Comparison of ENCODE assay signal across 26 cellular contexts in genomic region chr14:91273273-91273884, GRCh38.
"Had no signal": no experiment of that assay in that cellular context is flagged by ENCODE, and none has a peak within 500 bp of the region (broad histone marks: within the 10 kb centered on the region; RNA-seq: fewer than 3 reads in every experiment).

No MANE protein-coding gene starts in this region.

- H3K9me3 Mint-ChIP-seq: dendritic cell treated with granulocyte-macrophage colony-stimulating factor and Interleukin-4, amounts not matched to agents 40 ng/mL and 50 ng/mL, for 4 days; endodermal cell; mesothelial cell of epicardium; naive B cell; nephron progenitor cell; stimulated activated memory B cell treated with anti-CD40 and anti-IgM and Interleukin-4, amounts not matched to agents 10 μg/mL and 1 μg/mL and 100 μg/mL, for 72 hours; type B pancreatic cell had no signal

- DNase-seq: colonic mucosa; effector CD8-positive, alpha-beta T cell; endodermal cell; foreskin fibroblast; gastrocnemius medialis; mesenchymal stem cell; mucosa of descending colon; naive B cell; nephron progenitor cell; nucleus accumbens; stimulated activated CD4-positive, alpha-beta T cell treated with anti-CD3 and anti-CD28 coated beads, Interleukin-2, amount 100 ng/mL, for 24 hours; stimulated activated CD4-positive, alpha-beta T cell treated with anti-CD3 and anti-CD28 coated beads, Interleukin-4, amount 100 ng/mL, for 24 hours; stimulated activated naive CD8-positive, alpha-beta T cell treated with anti-CD3 and anti-CD28 coated beads, Interleukin-15, Interleukin-2, amounts not matched to agents 100 U/mL and 50 U/mL, for 24 hours; testis; tibial artery; uterus had no signal

- H3K4me1 ChIP-seq: gastrocnemius medialis, uterus had no signal

- H3K27me3 Mint-ChIP-seq: dendritic cell treated with granulocyte-macrophage colony-stimulating factor and Interleukin-4, amounts not matched to agents 40 ng/mL and 50 ng/mL, for 4 days; naive B cell; stimulated activated memory B cell treated with anti-CD40 and anti-IgM and Interleukin-4, amounts not matched to agents 10 μg/mL and 1 μg/mL and 100 μg/mL, for 72 hours; type B pancreatic cell had no signal

- H3K27ac Mint-ChIP-seq: dendritic cell treated with granulocyte-macrophage colony-stimulating factor and Interleukin-4, amounts not matched to agents 40 ng/mL and 50 ng/mL, for 4 days; endodermal cell; mesothelial cell of epicardium; nephron progenitor cell; stimulated activated memory B cell treated with anti-CD40 and anti-IgM and Interleukin-4, amounts not matched to agents 10 μg/mL and 1 μg/mL and 100 μg/mL, for 72 hours; type B pancreatic cell had no signal

- H3K27me3 ChIP-seq: colonic mucosa, gastrocnemius medialis, right atrium auricular region, testis, tibial artery, uterus had no signal

- H3K9me3 ChIP-seq: colonic mucosa, gastrocnemius medialis, mucosa of descending colon, prostate gland, right atrium auricular region, testis, tibial artery, uterus had no signal

- ATAC-seq: gastrocnemius medialis; left lobe of liver; mucosa of descending colon; sciatic nerve; stimulated activated memory B cell treated with anti-CD40 and anti-IgM and Interleukin-4, amounts not matched to agents 10 μg/mL and 1 μg/mL and 100 μg/mL, for 72 hours; stimulated activated naive CD8-positive, alpha-beta T cell treated with anti-CD3 and anti-CD28 coated beads, Interleukin-15, Interleukin-2, amounts not matched to agents 100 U/mL and 50 U/mL, for 24 hours had no signal

- H3K4me1 Mint-ChIP-seq: endodermal cell, mesothelial cell of epicardium had no signal

- FAIRE-seq: keratinocyte had no signal

- H3K4me3 Mint-ChIP-seq: dendritic cell treated with granulocyte-macrophage colony-stimulating factor and Interleukin-4, amounts not matched to agents 40 ng/mL and 50 ng/mL, for 4 days; endodermal cell; mesothelial cell of epicardium; naive B cell; nephron progenitor cell; stimulated activated memory B cell treated with anti-CD40 and anti-IgM and Interleukin-4, amounts not matched to agents 10 μg/mL and 1 μg/mL and 100 μg/mL, for 72 hours; type B pancreatic cell had no signal

- H3K36me3 ChIP-seq: gastrocnemius medialis, prostate gland, right atrium auricular region, tibial artery, uterus had no signal

- H3K27ac ChIP-seq: colonic mucosa, epithelial cell of prostate, gastrocnemius medialis, right atrium auricular region, tibial artery, uterus had no signal

- H3K4me3 ChIP-seq: colonic mucosa, gastrocnemius medialis, mucosa of descending colon, prostate gland, right atrium auricular region, testis, tibial artery, uterus had no signal
